In genomic region chr7:155467846-155468821, GRCh38 we compare ENCODE assay signal across 9 cellular contexts. TPM values are rescaled to one million over a fixed set of nuclear protein-coding genes. Genes with fewer than 3 reads are reported as not detected.
A peak's percentile ranks its signal among the peaks of the same experiment; 100 is the strongest.
DNase-seq lines count a peak whose midpoint lies in the region; ATAC-seq, FAIRE-seq and TF ChIP-seq lines count a peak whose summit lies in the region.
"Had no signal": no experiment of that assay in that cellular context is flagged by ENCODE, and none has a peak within 500 bp of the region (broad histone marks: within the 10 kb centered on the region; RNA-seq: fewer than 3 reads in every experiment).

No MANE protein-coding gene starts in this region.

- no peak overlapping the region for H3K9ac ChIP-seq in kidney (ENCODE audit: low read length in 2 of 2)

- H3K4me3 ChIP-seq in kidney (ENCODE audit: low read length in 2 of 2) (no peak overlapping the region), thoracic aorta (peak overlapping the region; percentile 52)

- peak overlapping the region; percentile 47 to 49 for H3K4me3 Mint-ChIP-seq in activated T-cell treated with anti-CD3 and anti-CD28 coated beads, Interleukin-2, amount 50 U/mL, for 72 hours
- H3K4me3 Mint-ChIP-seq in WTC11: peak overlapping the region; percentile 63

- H3K36me3 Mint-ChIP-seq in activated T-cell treated with anti-CD3 and anti-CD28 coated beads, Interleukin-2, amount 50 U/mL, for 72 hours (ENCODE audit: insufficient read depth in 2 of 2): no peaks in the 10 kb centered on the region
- no peaks in the 10 kb centered on the region for H3K36me3 Mint-ChIP-seq in WTC11

- H3K27me3 Mint-ChIP-seq in activated T-cell treated with anti-CD3 and anti-CD28 coated beads, Interleukin-2, amount 50 U/mL, for 72 hours (ENCODE audit: low read depth): peaks cover 85% of the 10 kb centered on the region
- peaks cover 100% of the 10 kb centered on the region for H3K27me3 Mint-ChIP-seq in WTC11 (ENCODE audit: low read depth)

- H3K9me3 ChIP-seq in kidney (ENCODE audit: control insufficient read depth in 1 of 2, low read length in 2 of 2): no peaks in the 10 kb centered on the region
- no peaks in the 10 kb centered on the region for H3K9me3 ChIP-seq in thoracic aorta

- FAIRE-seq in kidney (lab: Jason Lieb, UNC): no peak

- peaks cover 41% of the 10 kb centered on the region for H3K4me1 Mint-ChIP-seq in activated T-cell treated with anti-CD3 and anti-CD28 coated beads, Interleukin-2, amount 50 U/mL, for 72 hours (ENCODE audit: low read depth)
- H3K4me1 Mint-ChIP-seq in WTC11: peaks cover 45% of the 10 kb centered on the region

- POLR2A ChIA-PET in WTC11 (lab: Charles Lee): no interaction called here

- no peak for DNase-seq in activated T-cell treated with anti-CD3 and anti-CD28 coated beads, Interleukin-2, amount 50 U/mL, for 72 hours
- DNase-seq in activated T-cell treated with anti-CD3 and anti-CD28 coated beads for 4 hours (no peak), WTC11 (ENCODE audit: low spot score) (peak; percentile 65), kidney (peak; percentile 63), thoracic aorta (ENCODE audit: low spot score) (no peak)

- H3K27me3 ChIP-seq in thoracic aorta (replicated peaks; ENCODE audit: insufficient read depth): peaks cover 22% of the 10 kb centered on the region

- no peaks in the 10 kb centered on the region for H3K36me3 ChIP-seq in kidney (ENCODE audit: control insufficient read depth in 1 of 2, insufficient read depth in 2 of 2, low read length in 2 of 2)
- H3K36me3 ChIP-seq in thoracic aorta: no peaks in the 10 kb centered on the region

- H3K27ac ChIP-seq in kidney (ENCODE audit: low read depth in 2 of 2, low read length in 2 of 2) (no peak overlapping the region), thoracic aorta (no peak overlapping the region)

- H3K4me1 ChIP-seq in kidney (ENCODE audit: control insufficient read depth in 1 of 2, insufficient read depth in 1 of 2, low read depth in 1 of 2, low read length in 2 of 2): peaks cover 0 to 6% of the 10 kb centered on the region in 2 donors
- H3K4me1 ChIP-seq in thoracic aorta (ENCODE audit: control insufficient read depth in 1 of 2, low read depth in 2 of 2): peaks cover 15 to 25% of the 10 kb centered on the region in 2 donors

- TF ChIP-seq CTCF in WTC11 (IDR thresholded peaks at IDR 0.05) (no peak), kidney (IDR thresholded peaks at IDR 0.05; ENCODE audit: borderline replicate concordance, extremely low read depth, insufficient read depth) (no peak), thoracic aorta (IDR thresholded peaks at IDR 0.05) (no peak)

- no peak overlapping the region for H3K27ac Mint-ChIP-seq in activated T-cell treated with anti-CD3 and anti-CD28 coated beads, Interleukin-2, amount 50 U/mL, for 72 hours
- H3K27ac Mint-ChIP-seq in WTC11: no peak overlapping the region
- H3K27ac Mint-ChIP-seq: nephron had no signal

- intact Hi-C loops in kidney (cut with DNase I): no loop called here

- CTCF ChIA-PET in WTC11 (lab: Charles Lee): no interaction called here

- no peaks in the 10 kb centered on the region for H3K9me3 Mint-ChIP-seq in activated T-cell treated with anti-CD3 and anti-CD28 coated beads, Interleukin-2, amount 50 U/mL, for 72 hours
- no peaks in the 10 kb centered on the region for H3K9me3 Mint-ChIP-seq in WTC11
- H3K9me3 Mint-ChIP-seq: nephron had no signal

- ATAC-seq in activated T-cell treated with anti-CD3 and anti-CD28 coated beads, Interleukin-2, amount 50 U/mL, for 72 hours (replicated peaks in 1 of 2): peak; percentile 25 to 33
- peak; percentile 37 for ATAC-seq in WTC11
- ATAC-seq in thoracic aorta (ENCODE audit: insufficient number of reproducible peaks, low FRiP score, low read depth): no peak
- no peak for ATAC-seq in GM21447 (IDR thresholded peaks at IDR 0.05; ENCODE audit: unreplicated experiment)
- no peak for ATAC-seq in GM18867 (IDR thresholded peaks at IDR 0.05; ENCODE audit: unreplicated experiment)
- ATAC-seq in HG03457 (IDR thresholded peaks at IDR 0.05; ENCODE audit: unreplicated experiment): no peak

TF ChIP-seq in WTC11, 78 proteins besides CTCF, POLR2A, EP300 and RAD21:
- no peak for TF ChIP-seq ZSCAN18 (CRISPR knock-in tag; IDR thresholded peaks at IDR 0.05)
- TF ChIP-seq, protein P1, sequence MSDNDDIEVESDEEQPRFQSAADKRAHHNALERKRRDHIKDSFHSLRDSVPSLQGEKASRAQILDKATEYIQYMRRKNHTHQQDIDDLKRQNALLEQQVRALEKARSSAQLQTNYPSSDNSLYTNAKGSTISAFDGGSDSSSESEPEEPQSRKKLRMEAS (CRISPR knock-in tag; IDR thresholded peaks at IDR 0.05): 0 out of 2 replicates have a peak, but pooled peaks have one; percentile 40

RNA-seq across cellular contexts. Expression of gene EN2, which starts 10.2 kb away (rescaled TPM):
- not detected for total RNA-seq in activated T-cell treated with anti-CD3 and anti-CD28 coated beads, Interleukin-2, amount 50 U/mL, for 72 hours
- total RNA-seq in WTC11 (2021) (not detected in 3 replicates), kidney (0.13 TPM), thoracic aorta (under 1 TPM in 1 of 2 donors, not detected in 1; 0.27 TPM)
- not detected for polyA plus RNA-seq in kidney (ENCODE audit: insufficient read depth, low read depth, low replicate concordance)

Comparison
In these comparisons a context has a peak if more than half of its experiments do, and no peak if none do; other contexts are left out.
1. ATAC-seq: peak in activated T-cell treated with anti-CD3 and anti-CD28 coated beads, Interleukin-2, amount 50 U/mL, for 72 hours (2 of 2) and WTC11 (single experiment); none in thoracic aorta (single experiment), GM21447 (single experiment), GM18867 (single experiment) and HG03457 (single experiment).
2. DNase-seq: peak in WTC11 (single experiment) and kidney (single experiment); none in activated T-cell treated with anti-CD3 and anti-CD28 coated beads, Interleukin-2, amount 50 U/mL, for 72 hours (0 of 2), activated T-cell treated with anti-CD3 and anti-CD28 coated beads for 4 hours (single experiment) and thoracic aorta (single experiment).